11 cellular contexts compared by ENCODE assay signal in genomic region chr16:69057400-69058378, GRCh38. TPM values are rescaled to one million over a fixed set of nuclear protein-coding genes. Genes with fewer than 3 reads are reported as not detected.
A peak's percentile ranks its signal among the peaks of the same experiment; 100 is the strongest.
DNase-seq lines count a peak whose midpoint lies in the region; ATAC-seq lines count a peak whose summit lies in the region.
"Had no signal": no experiment of that assay in that cellular context is flagged by ENCODE, and none has a peak within 500 bp of the region (broad histone marks: within the 10 kb centered on the region; RNA-seq: fewer than 3 reads in every experiment).

No MANE protein-coding gene starts in this region.

- no peaks in the 10 kb centered on the region for H3K36me3 Mint-ChIP-seq in activated CD4-positive, alpha-beta memory T cell treated with anti-CD3 and anti-CD28 coated beads, Interleukin-2, amount 10 ng/mL, durations not matched to agents 7 days and 5 days (ENCODE audit: low read depth)

- H3K9me3 Mint-ChIP-seq in activated CD4-positive, alpha-beta memory T cell treated with anti-CD3 and anti-CD28 coated beads, Interleukin-2, amount 10 ng/mL, durations not matched to agents 7 days and 5 days: no peaks in the 10 kb centered on the region
- H3K9me3 Mint-ChIP-seq: nephron had no signal

- DNase-seq in DMS79 treated with DMSO at 0.1 percent for 48 hours (lab: John Stamatoyannopoulos, UW) (peak; percentile 7), DMS79 (lab: John Stamatoyannopoulos, UW) (no peak), NCI-H146 treated with DMSO at 0.1 percent for 48 hours (lab: John Stamatoyannopoulos, UW; ENCODE audit: unreplicated experiment) (peak; percentile 1), epithelial cell of prostate (ENCODE audit: low read depth, low spot score) (peak; percentile 81), activated gamma-delta T cell (lab: John Stamatoyannopoulos, UW) (no peak)
- no peak for DNase-seq in activated CD4-positive, alpha-beta memory T cell treated with anti-CD3 and anti-CD28 coated beads, Interleukin-2, amount 10 ng/mL, durations not matched to agents 7 days and 5 days
- DNase-seq: SHP77 treated with DMSO at 0.1 percent for 48 hours had no signal

- no peak overlapping the region for H3K27ac Mint-ChIP-seq in activated CD4-positive, alpha-beta memory T cell treated with anti-CD3 and anti-CD28 coated beads, Interleukin-2, amount 10 ng/mL, durations not matched to agents 7 days and 5 days
- H3K27ac Mint-ChIP-seq: nephron had no signal

- CTCF ChIA-PET in activated CD4-positive, alpha-beta memory T cell treated with anti-CD3 and anti-CD28 coated beads, Interleukin-2, amount 10 ng/mL, durations not matched to agents 7 days and 5 days (lab: Charles Lee): interaction anchor here (0.6 kb wide), 1 partner anchor 424 kb away, joined by 3 read pairs; no protein-coding TSS in a partner anchor

- H3K27me3 Mint-ChIP-seq in activated CD4-positive, alpha-beta memory T cell treated with anti-CD3 and anti-CD28 coated beads, Interleukin-2, amount 10 ng/mL, durations not matched to agents 7 days and 5 days: no peaks in the 10 kb centered on the region

- no peaks in the 10 kb centered on the region for H3K4me1 Mint-ChIP-seq in activated CD4-positive, alpha-beta memory T cell treated with anti-CD3 and anti-CD28 coated beads, Interleukin-2, amount 10 ng/mL, durations not matched to agents 7 days and 5 days
- H3K4me1 Mint-ChIP-seq: nephron had no signal

- no peak overlapping the region for H3K4me3 ChIP-seq in skin epidermis
- H3K4me3 ChIP-seq: cardiac muscle cell had no signal

- no peak overlapping the region for H3K4me3 Mint-ChIP-seq in activated CD4-positive, alpha-beta memory T cell treated with anti-CD3 and anti-CD28 coated beads, Interleukin-2, amount 10 ng/mL, durations not matched to agents 7 days and 5 days
- H3K4me3 Mint-ChIP-seq: nephron had no signal

- POLR2A ChIA-PET in activated CD4-positive, alpha-beta memory T cell treated with anti-CD3 and anti-CD28 coated beads, Interleukin-2, amount 10 ng/mL, durations not matched to agents 7 days and 5 days (lab: Charles Lee): no interaction called here

- no peak for ATAC-seq in HG03095 (IDR thresholded peaks at IDR 0.05; ENCODE audit: unreplicated experiment)

- H3K27ac ChIP-seq in epithelial cell of prostate (peak overlapping the region; percentile 87), skin epidermis (peak overlapping the region in 18 of 21 experiments; percentile 15 to 80 (median 54))
- H3K27ac ChIP-seq: cardiac muscle cell had no signal

RNA-seq across cellular contexts. Expression of gene HAS3, which starts 47.8 kb away (rescaled TPM):
- under 1 TPM; 0.38 to 0.71 TPM for total RNA-seq in activated CD4-positive, alpha-beta memory T cell treated with anti-CD3 and anti-CD28 coated beads, Interleukin-2, amount 10 ng/mL, durations not matched to agents 7 days and 5 days

Comparison
In these comparisons a context has a peak if more than half of its experiments do, and no peak if none do; other contexts are left out.
1. DNase-seq: peak in DMS79 treated with DMSO at 0.1 percent for 48 hours (single experiment), NCI-H146 treated with DMSO at 0.1 percent for 48 hours (single experiment) and epithelial cell of prostate (single experiment); none in DMS79 (single experiment), activated CD4-positive, alpha-beta memory T cell treated with anti-CD3 and anti-CD28 coated beads, Interleukin-2, amount 10 ng/mL, durations not matched to agents 7 days and 5 days (single experiment) and activated gamma-delta T cell (single experiment).